In the genomic region with DNA sequence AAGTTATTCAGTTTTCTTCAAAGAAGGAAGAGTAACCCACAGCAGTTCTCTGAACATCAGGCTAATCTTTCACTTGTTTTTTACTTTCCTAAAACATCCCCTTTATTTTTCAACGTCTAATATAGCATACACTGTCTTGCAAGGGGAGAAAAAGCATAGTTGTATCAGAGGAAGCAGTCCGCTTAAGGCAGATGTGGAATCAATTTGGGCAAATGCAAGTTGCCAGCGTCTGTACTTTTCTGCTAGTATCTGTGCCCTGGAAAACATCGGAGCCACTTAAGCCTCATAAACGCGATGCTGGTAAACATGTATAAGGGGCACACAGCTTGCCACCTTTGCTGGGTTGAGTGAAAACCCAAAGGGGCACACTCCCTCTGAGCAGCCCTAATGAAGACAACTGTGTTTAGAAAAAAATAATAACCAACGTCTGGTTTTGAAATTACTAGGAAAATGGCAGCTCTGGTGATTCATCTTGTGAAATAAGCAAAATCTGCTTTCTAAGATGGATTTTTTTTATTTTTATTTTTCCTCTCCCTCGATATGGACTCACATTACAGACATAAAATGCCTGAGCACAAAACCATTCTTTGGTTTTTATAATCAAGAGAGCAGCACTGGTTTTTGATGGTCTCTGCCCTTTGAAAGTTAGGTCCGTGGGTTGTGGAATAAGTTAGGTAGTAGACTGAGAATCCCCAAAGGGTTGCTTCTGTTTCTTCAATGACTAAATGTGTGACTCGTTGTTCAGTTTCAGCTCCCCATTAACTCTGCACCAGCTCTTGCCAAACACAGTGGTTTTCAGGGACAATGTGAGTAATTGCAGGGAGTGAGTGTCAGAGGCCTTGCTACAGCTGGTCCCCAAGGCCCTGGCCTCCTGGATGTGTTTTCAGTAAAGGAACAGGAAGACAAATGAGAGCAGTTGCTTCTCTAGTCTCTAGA, we compare ENCODE assay signal across 9 cellular contexts. TPM values are rescaled to one million over a fixed set of nuclear protein-coding genes. Genes with fewer than 3 reads are reported as not detected.
DNase-seq lines count a peak whose midpoint lies in the region; ATAC-seq, FAIRE-seq and TF ChIP-seq lines count a peak whose summit lies in the region.
"Had no signal": no experiment of that assay in that cellular context is flagged by ENCODE, and none has a peak within 500 bp of the region (broad histone marks: within the 10 kb centered on the region; RNA-seq: fewer than 3 reads in every experiment).

No MANE protein-coding gene starts in this region.

- H3K14ac ChIP-seq in IMR-90 (replicated peaks; ENCODE audit: low read depth, low read length): no peak overlapping the region

- no peak overlapping the region for H3K9ac ChIP-seq in IMR-90 (ENCODE audit: low read depth, low read length)

- no peak overlapping the region for H3K56ac ChIP-seq in IMR-90 (ENCODE audit: extremely low read depth, insufficient read depth, low read length)

- H3K79me1 ChIP-seq in IMR-90 (ENCODE audit: low read depth in 1 of 2, low read length in 2 of 2): no peaks in the 10 kb centered on the region

- intact Hi-C loops in IMR-90 (cut with micrococcal nuclease): no loop called here

- no peak overlapping the region for H2AK9ac ChIP-seq in IMR-90 (replicated peaks; ENCODE audit: low read depth, low read length, poor library complexity)

- peak overlapping the region; percentile 49 for H4K5ac ChIP-seq in IMR-90 (ENCODE audit: low read depth, low read length)

- H3K4me3 ChIP-seq in IMR-90 (ENCODE audit: insufficient read depth, low read depth, low read length): no peak overlapping the region
- H3K4me3 ChIP-seq in effector memory CD4-positive, alpha-beta T cell (ENCODE audit: insufficient read depth, low read depth, low read length, poor library complexity, severe bottlenecking): peak overlapping the region; percentile 20

- POLR2A ChIA-PET in IMR-90 (lab: Charles Lee; ENCODE audit: unreplicated experiment): no interaction called here

- DNase-seq in GM12892 (ENCODE audit: insufficient read length) (peak; percentile 28), IMR-90 (peak; percentile 77), erythroblast (lab: John Stamatoyannopoulos, UW) (no peak), NCI-H146 treated with DMSO at 0.1 percent for 48 hours (lab: John Stamatoyannopoulos, UW; ENCODE audit: unreplicated experiment) (no peak), amygdala (lab: John Stamatoyannopoulos, UW) (no peak)
- DNase-seq in effector memory CD4-positive, alpha-beta T cell: no peak
- peak; percentile 29 to 47 for DNase-seq in stimulated activated CD4-positive, alpha-beta T cell treated with anti-CD3 and anti-CD28 coated beads, Interleukin-4, amount 100 ng/mL, for 48 hours (ENCODE audit: low read depth in 2 of 2)

- H4K20me1 ChIP-seq in IMR-90 (ENCODE audit: insufficient read depth, low read length): no peaks in the 10 kb centered on the region

- no peak overlapping the region for H2AK5ac ChIP-seq in IMR-90 (ENCODE audit: low read depth, low read length)

- TF ChIP-seq CTCF in IMR-90 (conservative IDR thresholded peaks at IDR 0.05; ENCODE audit: low read depth, low read length): no peak

- no peak overlapping the region for H3K4ac ChIP-seq in IMR-90 (ENCODE audit: low read depth, low read length)

- CTCF ChIA-PET in IMR-90 (lab: Yijun Ruan, JAX): interaction anchor here (0.6 kb wide), 1 partner anchor 13 kb away, joined by 3 read pairs; no protein-coding TSS in a partner anchor

- peak overlapping the region; percentile 1 for H2AFZ ChIP-seq in IMR-90 (replicated peaks; ENCODE audit: low read length, poor library complexity)

- no peak overlapping the region for H2BK120ac ChIP-seq in IMR-90 (ENCODE audit: low read depth, low read length)

- peak overlapping the region; percentile 58 for H3K18ac ChIP-seq in IMR-90 (ENCODE audit: low read depth, low read length)

- no peak for TF ChIP-seq POLR2A in GM12892 (IDR thresholded peaks at IDR 0.05; ENCODE audit: low read depth, low read length)
- no peak for TF ChIP-seq POLR2A in IMR-90 (IDR thresholded peaks at IDR 0.05; ENCODE audit: low read depth, low read length)
- no peak for TF ChIP-seq POLR2A in erythroblast (IDR thresholded peaks at IDR 0.05; ENCODE audit: low read length)

- WGBS in IMR-90 (ENCODE audit: extremely low coverage in 2 of 2, insufficient read length in 1 of 2), 2 experiments: 76% methylated on average over 3 of the region's 10 CpGs; no CpG with 5 or more reads in 1 of the 2 experiments

- no peaks in the 10 kb centered on the region for H3K36me3 ChIP-seq in IMR-90 (ENCODE audit: control insufficient read depth, insufficient read depth, low read length)
- no peaks in the 10 kb centered on the region for H3K36me3 ChIP-seq in effector memory CD4-positive, alpha-beta T cell (ENCODE audit: control insufficient read depth, insufficient read depth, low read length)

- ATAC-seq in GM21526 (IDR thresholded peaks at IDR 0.05; ENCODE audit: low FRiP score, unreplicated experiment): peak; percentile 90
- peak; percentile 61 for ATAC-seq in IMR-90 (ENCODE audit: low read depth)

- in situ Hi-C loops in IMR-90 (cut with MboI; ENCODE audit: low sequenced_read_pairs): no loop called here

- H3K4me1 ChIP-seq in IMR-90 (ENCODE audit: control insufficient read depth, insufficient read depth, low read length): peaks cover 8% of the 10 kb centered on the region
- no peaks in the 10 kb centered on the region for H3K4me1 ChIP-seq in effector memory CD4-positive, alpha-beta T cell (ENCODE audit: control insufficient read depth, insufficient read depth, low read length, poor library complexity, severe bottlenecking)

- H3K23ac ChIP-seq in IMR-90 (ENCODE audit: low read depth, low read length): no peak overlapping the region

- H3K4me2 ChIP-seq in IMR-90 (ENCODE audit: low read depth, low read length): peak overlapping the region; percentile 18

- BruUV-seq in IMR-90 (replicated peaks; lab: Mats Ljungman, UMichigan): no TSS peak

- H2BK5ac ChIP-seq in IMR-90 (ENCODE audit: low read depth, low read length, poor library complexity, severe bottlenecking): peak overlapping the region; percentile 56

- dilution Hi-C loops in IMR-90 (cut with HindIII; ENCODE audit: low sequenced_read_pairs, unreplicated experiment): no loop called here

- H3K27ac ChIP-seq in IMR-90 (ENCODE audit: insufficient read depth, low read length): peak overlapping the region; percentile 50
- H3K27ac ChIP-seq in effector memory CD4-positive, alpha-beta T cell (ENCODE audit: insufficient read depth, low read length, poor library complexity, severe bottlenecking): no peak overlapping the region

- peak overlapping the region in 1 of 2 experiments; percentile 56; a peak in 3 of 4 replicates for H4K8ac ChIP-seq in IMR-90 (ENCODE audit: low read depth in 2 of 2, low read length in 2 of 2)

- peaks cover 3% of the 10 kb centered on the region; the same call in 1 of the 2 replicates for H3K27me3 ChIP-seq in IMR-90 (ENCODE audit: control insufficient read depth, insufficient read depth, low read length)
- H3K27me3 ChIP-seq in effector memory CD4-positive, alpha-beta T cell (replicated peaks; ENCODE audit: control insufficient read depth, insufficient read depth, low read length, poor library complexity, severe bottlenecking): no peaks in the 10 kb centered on the region

- peak overlapping the region; percentile 24; the same call in 1 of the 2 replicates for H2BK20ac ChIP-seq in IMR-90 (ENCODE audit: low read depth, low read length)

- H3K9me1 ChIP-seq in IMR-90 (ENCODE audit: insufficient read depth, low read length): no peaks in the 10 kb centered on the region

- peak; percentile 92 for FAIRE-seq in GM12892 (lab: Jason Lieb, UNC)
- FAIRE-seq: keratinocyte had no signal

- TF ChIP-seq RAD21 in IMR-90 (IDR thresholded peaks at IDR 0.05; ENCODE audit: low read length): no peak

- no peak overlapping the region for H4K91ac ChIP-seq in IMR-90 (ENCODE audit: insufficient read depth, low read depth, low read length)

- H2BK15ac ChIP-seq in IMR-90 (ENCODE audit: low read depth, low read length): no peak overlapping the region

- H3K9me3 ChIP-seq in IMR-90 (ENCODE audit: control insufficient read depth, insufficient read depth, low read length): no peaks in the 10 kb centered on the region
- H3K9me3 ChIP-seq in effector memory CD4-positive, alpha-beta T cell (ENCODE audit: control insufficient read depth, low read length): no peaks in the 10 kb centered on the region

TF ChIP-seq in IMR-90, 13 proteins besides CTCF, POLR2A, EP300 and RAD21:
- TF ChIP-seq CEBPB (IDR thresholded peaks at IDR 0.05; ENCODE audit: low read depth, low read length): peak; percentile 70
- no peak for TF ChIP-seq CHD1 (IDR thresholded peaks at IDR 0.05; ENCODE audit: low read depth, low read length)

RNA-seq across cellular contexts. Expression of a gene that starts 24.5 kb away (rescaled TPM):
- 39.1 TPM for polyA plus RNA-seq in GM12892 (2012; ENCODE audit: missing spikeins)
- 13.6 and 24.4 TPM in 2 replicates for total RNA-seq in IMR-90 (2012; rRNA removed)
- 20.5 and 23.1 TPM in 2 replicates for polyA plus RNA-seq in IMR-90 (2012; rRNA removed)
- 6.7 and 13.7 TPM in 2 replicates for polyA plus RNA-seq in IMR-90 (2012; cell fraction: cytosol; rRNA removed)
- 2.5 and 9.9 TPM in 2 replicates for polyA plus RNA-seq in IMR-90 (2012; cell fraction: nucleus; rRNA removed; ENCODE audit: low replicate concordance)

Comparison
In these comparisons a context has a peak if more than half of its experiments do, and no peak if none do; other contexts are left out.
1. DNase-seq: peak in GM12892 (single experiment), IMR-90 (single experiment) and stimulated activated CD4-positive, alpha-beta T cell treated with anti-CD3 and anti-CD28 coated beads, Interleukin-4, amount 100 ng/mL, for 48 hours (2 of 2); none in effector memory CD4-positive, alpha-beta T cell (0 of 3), erythroblast (0 of 2), NCI-H146 treated with DMSO at 0.1 percent for 48 hours (single experiment) and amygdala (0 of 56).